ENCODE assay signal across 22 cellular contexts in the genomic region with DNA sequence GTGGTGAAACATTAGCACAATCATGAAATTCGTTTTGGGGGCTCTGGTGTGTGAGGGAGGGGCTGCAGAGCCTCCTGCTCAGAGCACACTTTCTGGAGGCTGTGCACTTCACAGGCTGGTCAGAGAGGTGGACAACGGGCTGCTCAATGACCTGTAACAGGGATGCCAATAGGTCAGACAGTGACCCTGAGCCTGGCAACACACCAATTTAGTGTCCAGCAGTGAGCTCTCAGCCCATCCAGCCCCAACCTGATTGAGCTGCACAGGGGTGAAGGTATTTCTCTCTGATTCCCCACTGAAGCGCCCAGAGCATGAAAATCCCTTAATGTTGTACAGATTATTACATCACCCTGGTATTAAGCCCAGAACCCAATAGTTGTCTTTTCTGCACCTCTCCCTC.
DNase-seq lines count a peak whose midpoint lies in the region; ATAC-seq and TF ChIP-seq lines count a peak whose summit lies in the region.
"Had no signal": no experiment of that assay in that cellular context is flagged by ENCODE, and none has a peak within 500 bp of the region (broad histone marks: within the 10 kb centered on the region; RNA-seq: fewer than 3 reads in every experiment).

No MANE protein-coding gene starts in this region.

- no peaks in the 10 kb centered on the region for H3K9me3 ChIP-seq in right atrium auricular region
- H3K9me3 ChIP-seq: A549 had no signal

- H3K27ac ChIP-seq in right atrium auricular region (no peak overlapping the region), coronary artery (no peak overlapping the region)
- H3K27ac ChIP-seq: 22Rv1; A549; BLaER1 treated with 17β-estradiol and CSF1 and Interleukin-3, amounts not matched to agents 10 nM and 100 nM; C4-2B had no signal

- ATAC-seq in left ventricle myocardium superior = no peak
- peak; percentile 83 for ATAC-seq in left lobe of liver
- ATAC-seq: A549; CD8-positive, alpha-beta T cell; GM12878 had no signal

- H3K4me3 ChIP-seq in right atrium auricular region (no peak overlapping the region), coronary artery (no peak overlapping the region)
- H3K4me3 ChIP-seq: A549; BLaER1 treated with 17β-estradiol and CSF1 and Interleukin-3, amounts not matched to agents 10 nM and 100 nM; GM12878 had no signal

- TF ChIP-seq CTCF in right atrium auricular region (IDR thresholded peaks at IDR 0.05) = no peak
- TF ChIP-seq CTCF in coronary artery (IDR thresholded peaks at IDR 0.05) = no peak

- peaks cover 0 to 22% of the 10 kb centered on the region in 2 donors for H3K4me1 ChIP-seq in right atrium auricular region
- H3K4me1 ChIP-seq: A549; BLaER1 treated with 17β-estradiol and CSF1 and Interleukin-3, amounts not matched to agents 10 nM and 100 nM had no signal

- intact Hi-C loops in left ventricle myocardium superior (cut with micrococcal nuclease) = no loop called here

- peak; percentile 57 for DNase-seq in right atrium auricular region (ENCODE audit: low spot score)
- no peak for DNase-seq in left ventricle myocardium superior
- peak; percentile 49 for DNase-seq in coronary artery (ENCODE audit: low spot score)
- peak; percentile 55 for DNase-seq in left lobe of liver (ENCODE audit: low spot score)
- DNase-seq in NCI-H2171 treated with DMSO at 0.1 percent for 48 hours (lab: John Stamatoyannopoulos, UW) = no peak
- no peak for DNase-seq in SIG-M5 treated with dmso at 0.1 percent for 504 hours (lab: John Stamatoyannopoulos, UW; ENCODE audit: unreplicated experiment)
- DNase-seq: AML-193; CD4-positive, alpha-beta T cell; CD8-positive, alpha-beta T cell; COR-L47; DMS 273 treated with DMSO at 0.1 percent for 48 hours; DMS153; DMS53; DMS79; DND-41; EL; GDM1 had no signal

- H3K36me3 ChIP-seq in right atrium auricular region = no peaks in the 10 kb centered on the region
- H3K36me3 ChIP-seq: BLaER1 treated with 17β-estradiol and CSF1 and Interleukin-3, amounts not matched to agents 10 nM and 100 nM had no signal

- no peaks in the 10 kb centered on the region for H3K27me3 ChIP-seq in right atrium auricular region
- H3K27me3 ChIP-seq: BLaER1 treated with 17β-estradiol and CSF1 and Interleukin-3, amounts not matched to agents 10 nM and 100 nM had no signal

Comparison
In these comparisons a context has a peak if more than half of its experiments do, and no peak if none do; other contexts are left out.
1. DNase-seq: peak in right atrium auricular region (single experiment), coronary artery (single experiment) and left lobe of liver (single experiment); none in left ventricle myocardium superior (single experiment), NCI-H2171 treated with DMSO at 0.1 percent for 48 hours (single experiment) and SIG-M5 treated with dmso at 0.1 percent for 504 hours (single experiment).